32 cellular contexts compared by ENCODE assay signal in genomic region chr3:67468511-67468910, GRCh38.
A peak's percentile ranks its signal among the peaks of the same experiment; 100 is the strongest.
DNase-seq lines count a peak whose midpoint lies in the region; ATAC-seq and TF ChIP-seq lines count a peak whose summit lies in the region.
"Had no signal": no experiment of that assay in that cellular context is flagged by ENCODE, and none has a peak within 500 bp of the region (broad histone marks: within the 10 kb centered on the region; RNA-seq: fewer than 3 reads in every experiment).

No MANE protein-coding gene starts in this region.

- ATAC-seq in GM21447 (IDR thresholded peaks at IDR 0.05; ENCODE audit: unreplicated experiment), result no peak
- ATAC-seq: activated naive CD8-positive, alpha-beta T cell treated with anti-CD3 and anti-CD28 coated beads, Interleukin-2, amount 50 U/mL, for 24 hours; natural killer cell; stimulated activated memory B cell treated with anti-CD40 and anti-IgM and Interleukin-4, amounts not matched to agents 10 μg/mL and 1 μg/mL and 100 μg/mL, for 72 hours had no signal

- no peaks in the 10 kb centered on the region for H3K9me3 ChIP-seq in WERI-Rb-1 (ENCODE audit: severe bottlenecking)
- H3K9me3 ChIP-seq: BLaER1 treated with 17β-estradiol and CSF1 and Interleukin-3, amounts not matched to agents 10 nM and 100 nM; breast epithelium; Caco-2; left ventricle myocardium inferior; right atrium auricular region; thoracic aorta; vagina had no signal

- no peaks in the 10 kb centered on the region for H3K36me3 ChIP-seq in WERI-Rb-1
- H3K36me3 ChIP-seq: breast epithelium, left ventricle myocardium inferior, right atrium auricular region, thoracic aorta, vagina had no signal

- H3K4me3 ChIP-seq in WERI-Rb-1 (ENCODE audit: low read depth, low read length), result no peak overlapping the region
- H3K4me3 ChIP-seq: BLaER1 treated with 17β-estradiol and CSF1 and Interleukin-3, amounts not matched to agents 10 nM and 100 nM; breast epithelium; hepatocyte; left ventricle myocardium inferior; right atrium auricular region; thoracic aorta; vagina had no signal

- TF ChIP-seq CTCF in WERI-Rb-1 (IDR thresholded peaks at IDR 0.05; ENCODE audit: low read depth, low read length), result no peak

- no peak overlapping the region for H3K27ac ChIP-seq in WERI-Rb-1
- H3K27ac ChIP-seq: BLaER1 treated with 17β-estradiol and CSF1 and Interleukin-3, amounts not matched to agents 10 nM and 100 nM; breast epithelium; hepatocyte; left ventricle myocardium inferior; right atrium auricular region; thoracic aorta; vagina had no signal

- no peaks in the 10 kb centered on the region for H3K27me3 ChIP-seq in WERI-Rb-1 (ENCODE audit: insufficient read depth, low read depth, severe bottlenecking)
- H3K27me3 ChIP-seq: BLaER1 treated with 17β-estradiol and CSF1 and Interleukin-3, amounts not matched to agents 10 nM and 100 nM; breast epithelium; hepatocyte; right atrium auricular region; vagina had no signal

- in situ Hi-C loops in ACHN (cut with HindIII; ENCODE audit: low pct_ligation_motif_present, low pct_unique_long_range_greater_than_20kb, low sequenced_read_pairs), result no loop called here

- peak; percentile 84 for DNase-seq in ACHN
- DNase-seq in HK-2 (ENCODE audit: unreplicated experiment), result peak; percentile 64
- DNase-seq in WERI-Rb-1, result peak; percentile 15
- DNase-seq in glomerular visceral epithelial cell (ENCODE audit: extremely low spot score), result peak; percentile 80
- no peak for DNase-seq in NCI-H1930 (lab: John Stamatoyannopoulos, UW)
- DNase-seq in NCI-H1092 treated with DMSO at 0.1 percent for 48 hours (lab: John Stamatoyannopoulos, UW), result no peak
- no peak for DNase-seq in AG20443 (ENCODE audit: low spot score)
- DNase-seq: activated CD4-positive, alpha-beta memory T cell treated with anti-CD3 and anti-CD28 coated beads for 36 hours; activated CD4-positive, CD25-positive, alpha-beta regulatory T cell; activated gamma-delta T cell; activated naive CD8-positive, alpha-beta T cell treated with anti-CD3 and anti-CD28 coated beads, Interleukin-2, amount 50 U/mL, for 24 hours; activated T-cell treated with anti-CD3 and anti-CD28 coated beads for 4 hours; Caco-2; effector CD8-positive, alpha-beta T cell; foreskin melanocyte; H7; left ventricle myocardium inferior; natural killer cell; NCI-H2107; NCI-H446 treated with DMSO at 0.1 percent for 48 hours; OCI-M1; Right ventricle myocardium superior; stimulated activated CD4-positive, alpha-beta T cell treated with anti-CD3 and anti-CD28 coated beads, Interleukin-4, amount 100 ng/mL, for 1 hour; T-helper 9 cell had no signal

Comparison
In these comparisons a context has a peak if more than half of its experiments do, and no peak if none do; other contexts are left out.
1. DNase-seq: peak in ACHN (single experiment), HK-2 (single experiment), WERI-Rb-1 (single experiment) and glomerular visceral epithelial cell (single experiment); none in NCI-H1930 (0 of 2), NCI-H1092 treated with DMSO at 0.1 percent for 48 hours (single experiment) and AG20443 (single experiment).